ENCODE assay signal across 24 cellular contexts in genomic region chr4:105241456-105241855, GRCh38.
DNase-seq lines count a peak whose midpoint lies in the region; ATAC-seq and TF ChIP-seq lines count a peak whose summit lies in the region.
"Had no signal": no experiment of that assay in that cellular context is flagged by ENCODE, and none has a peak within 500 bp of the region (broad histone marks: within the 10 kb centered on the region; RNA-seq: fewer than 3 reads in every experiment).

No MANE protein-coding gene starts in this region.

- no peak overlapping the region for H3K9ac ChIP-seq in endodermal cell (ENCODE audit: extremely low read depth, low read length, poor library complexity, severe bottlenecking)

- H3K27ac ChIP-seq in angular gyrus (ENCODE audit: low read depth, low read length) (peak overlapping the region; percentile 22), endodermal cell (ENCODE audit: low read depth, low read length) (no peak overlapping the region)
- H3K27ac ChIP-seq: HL-60, SK-N-MC, skin epidermis, upper lobe of left lung, WERI-Rb-1 had no signal

- H3K27ac Mint-ChIP-seq in endodermal cell: no peak overlapping the region
- H3K27ac Mint-ChIP-seq: CD4-positive, alpha-beta T cell; HFFc6; stimulated activated naive CD8-positive, alpha-beta T cell treated with anti-CD3 and anti-CD28 coated beads, Interleukin-15, Interleukin-2, amounts not matched to agents 100 ng/mL and 50 ng/mL, for 24 hours had no signal

- DNase-seq in MG63 (peak; percentile 16), left cardiac atrium (peak; percentile 56), posterior cingulate gyrus (peak; percentile 54 to 93 (median 65)), endodermal cell (no peak), GM10248 (ENCODE audit: extremely low spot score) (no peak)
- DNase-seq in stimulated activated CD4-positive, alpha-beta T cell treated with anti-CD3 and anti-CD28 coated beads, Interleukin-4, amount 100 ng/mL, for 1 hour: no peak
- DNase-seq: activated gamma-delta T cell treated with Interleukin-2 at 50 U/mL for 16 hours; amniotic stem cell; CD4-positive, alpha-beta T cell; HFFc6; IMR-90; naive thymus-derived CD4-positive, alpha-beta T cell; NCI-H1694; NCI-H345; stimulated activated CD4-positive, alpha-beta T cell treated with anti-CD3 and anti-CD28 coated beads, Interleukin-2, amount 100 ng/mL, for 24 hours; upper lobe of left lung; WERI-Rb-1 had no signal

- H3K36me3 ChIP-seq in MG63 (no peaks in the 10 kb centered on the region), endodermal cell (ENCODE audit: control insufficient read depth, insufficient read depth, low read length) (no peaks in the 10 kb centered on the region)

- H3K27me3 ChIP-seq in MG63: no peaks in the 10 kb centered on the region
- no peaks in the 10 kb centered on the region for H3K27me3 ChIP-seq in endodermal cell (ENCODE audit: control insufficient read depth, insufficient read depth, low read length, poor library complexity, severe bottlenecking)
- H3K27me3 ChIP-seq: upper lobe of left lung had no signal

- H3K27me3 Mint-ChIP-seq in endodermal cell (ENCODE audit: insufficient read depth): no peaks in the 10 kb centered on the region
- H3K27me3 Mint-ChIP-seq: CD4-positive, alpha-beta T cell; memory B cell; naive thymus-derived CD4-positive, alpha-beta T cell; stimulated activated naive CD8-positive, alpha-beta T cell treated with anti-CD3 and anti-CD28 coated beads, Interleukin-15, Interleukin-2, amounts not matched to agents 100 ng/mL and 50 ng/mL, for 24 hours had no signal

- ATAC-seq in left cardiac atrium (peak; percentile 90 to 95), HG03571 (IDR thresholded peaks at IDR 0.05; ENCODE audit: unreplicated experiment) (no peak)
- ATAC-seq: naive thymus-derived CD4-positive, alpha-beta T cell had no signal

- whole genome bisulfite sequencing in endodermal cell (ENCODE audit: insufficient coverage in 1 of 2, insufficient read length in 1 of 2), 2 experiments: 92% methylated on average over 4 of the region's 4 CpGs; no CpG with 5 or more reads in 1 of the 2 experiments

- POLR2A ChIA-PET in GM10248 (lab: Yijun Ruan, JAX): no interaction called here

- CTCF ChIA-PET in GM10248 (lab: Yijun Ruan, JAX): interaction anchor here (1.1 to 2.2 kb wide), 4 partner anchors 13 to 101 kb away, joined by 3 to 7 read pairs (median 3); no protein-coding TSS in a partner anchor

- no peaks in the 10 kb centered on the region for H3K4me1 ChIP-seq in endodermal cell (ENCODE audit: control insufficient read depth, insufficient read depth, low read length)

- intact Hi-C loops in left cardiac atrium (cut with DNase I): loop anchor here in 1 of 2 donors (10.0 kb wide), 1 partner anchor 97 kb away; the partner anchor contains the start of gene TET2
- intact Hi-C loops in posterior cingulate gyrus (cut with DNase I): loop anchor here (5.0 kb wide), 1 partner anchor 99 kb away; no protein-coding TSS in a partner anchor

- TF ChIP-seq CTCF in endodermal cell (conservative IDR thresholded peaks at IDR 0.05): no peak
- TF ChIP-seq CTCF in GM10248 (IDR thresholded peaks at IDR 0.05; ENCODE audit: control extremely low read depth, extremely low read depth, low read depth, missing control alignments): no peak

- H3K4me1 Mint-ChIP-seq in endodermal cell: no peaks in the 10 kb centered on the region

- no peak overlapping the region for H3K4me3 Mint-ChIP-seq in endodermal cell
- H3K4me3 Mint-ChIP-seq: CD4-positive, alpha-beta T cell; HFFc6; memory B cell; naive thymus-derived CD4-positive, alpha-beta T cell; stimulated activated naive CD8-positive, alpha-beta T cell treated with anti-CD3 and anti-CD28 coated beads, Interleukin-15, Interleukin-2, amounts not matched to agents 100 ng/mL and 50 ng/mL, for 24 hours had no signal

- H3K9me3 ChIP-seq in MG63 (no peaks in the 10 kb centered on the region), endodermal cell (ENCODE audit: control insufficient read depth, low read length) (no peaks in the 10 kb centered on the region)
- H3K9me3 ChIP-seq: upper lobe of left lung had no signal

- H3K9me3 Mint-ChIP-seq in endodermal cell: no peaks in the 10 kb centered on the region
- H3K9me3 Mint-ChIP-seq: CD4-positive, alpha-beta T cell; HFFc6; memory B cell; naive thymus-derived CD4-positive, alpha-beta T cell; stimulated activated naive CD8-positive, alpha-beta T cell treated with anti-CD3 and anti-CD28 coated beads, Interleukin-15, Interleukin-2, amounts not matched to agents 100 ng/mL and 50 ng/mL, for 24 hours had no signal

- peaks cover 3% of the 10 kb centered on the region for H3K36me3 Mint-ChIP-seq in endodermal cell (ENCODE audit: low read depth)

- H3K4me3 ChIP-seq in MG63 (no peak overlapping the region), endodermal cell (ENCODE audit: low read length) (no peak overlapping the region)
- H3K4me3 ChIP-seq: SK-N-MC, skin epidermis, upper lobe of left lung had no signal

Comparison
In these comparisons a context has a peak if more than half of its experiments do, and no peak if none do; other contexts are left out.
1. DNase-seq: peak in MG63 (single experiment), left cardiac atrium (single experiment) and posterior cingulate gyrus (10 of 10); none in stimulated activated CD4-positive, alpha-beta T cell treated with anti-CD3 and anti-CD28 coated beads, Interleukin-4, amount 100 ng/mL, for 1 hour (single experiment), endodermal cell (single experiment) and GM10248 (single experiment).